ENCODE assay signal across 8 cellular contexts in the genomic region with DNA sequence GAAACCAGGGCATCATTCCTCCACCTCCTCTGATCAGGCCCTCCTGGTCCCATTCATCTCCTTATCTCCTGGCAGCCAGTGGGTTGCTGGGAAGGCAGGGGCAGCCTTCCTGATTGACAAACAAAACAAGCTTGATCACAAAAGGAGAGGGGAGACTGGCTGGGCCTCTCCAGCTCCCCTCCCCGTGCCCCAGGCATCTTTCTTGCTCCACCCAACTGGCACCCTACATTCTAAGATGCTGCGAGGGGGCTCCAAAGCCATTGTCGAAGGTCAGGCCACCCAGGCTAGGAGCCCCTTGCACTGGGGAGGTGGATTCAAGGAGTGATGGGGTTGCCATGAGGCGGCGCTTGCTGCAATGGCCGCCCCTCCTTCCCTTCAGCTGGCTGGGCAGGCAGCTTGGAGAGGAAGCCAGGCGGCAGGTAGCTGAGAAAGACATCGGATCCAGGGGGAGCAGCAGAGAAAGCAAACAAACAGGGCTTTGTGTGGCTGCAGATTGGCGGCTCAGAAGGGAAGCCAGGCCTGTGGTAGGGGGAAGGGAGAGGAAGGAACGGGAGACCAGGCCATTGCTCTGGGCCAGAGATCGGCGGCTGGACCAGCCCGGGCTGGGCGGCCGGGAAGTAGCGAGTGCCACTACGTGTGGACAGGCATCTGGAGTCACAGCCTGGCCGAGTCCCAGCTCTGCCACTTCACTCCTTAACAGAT. TPM values are rescaled to one million over a fixed set of nuclear protein-coding genes. Genes with fewer than 3 reads are reported as not detected.
DNase-seq lines count a peak whose midpoint lies in the region; ATAC-seq and TF ChIP-seq lines count a peak whose summit lies in the region.

No MANE protein-coding gene starts in this region.

- H3K27me3 ChIP-seq in H7 (ENCODE audit: control insufficient read depth, insufficient read depth, low read length) (peaks cover 56% of the 10 kb centered on the region), lower lobe of right lung (ENCODE audit: low read depth) (no peaks in the 10 kb centered on the region), thymus (ENCODE audit: control insufficient read depth, insufficient read depth) (no peaks in the 10 kb centered on the region)

- H3K36me3 ChIP-seq in H7 (replicated peaks; ENCODE audit: control insufficient read depth, insufficient read depth, low read length) (no peaks in the 10 kb centered on the region), lower lobe of right lung (no peaks in the 10 kb centered on the region), thymus (ENCODE audit: control insufficient read depth, insufficient read depth) (no peaks in the 10 kb centered on the region)

- intact Hi-C loops in lower lobe of right lung (cut with DNase I) = no loop called here

- H3K4me3 ChIP-seq in H7 (ENCODE audit: insufficient read depth, low read depth, low read length) (no peak overlapping the region), lower lobe of right lung (peak overlapping the region; percentile 85), thymus (ENCODE audit: low read length) (no peak overlapping the region)

- H3K9me3 ChIP-seq in lower lobe of right lung (no peaks in the 10 kb centered on the region), thymus (ENCODE audit: control insufficient read depth) (no peaks in the 10 kb centered on the region)

- peak; percentile 62 to 74 for ATAC-seq in lower lobe of right lung

- DNase-seq in A172 (ENCODE audit: low spot score) (peak; percentile 53), H7 (peak; percentile 85), NCI-H82 treated with DMSO at 0.1 percent for 48 hours (lab: John Stamatoyannopoulos, UW; ENCODE audit: unreplicated experiment) (peak; percentile 53), caudate nucleus (lab: John Stamatoyannopoulos, UW) (peak in 49 of 61 donors; percentile 14 to 75 (median 53)), lower lobe of right lung (peak; percentile 85), GM20000 (ENCODE audit: low spot score) (no peak), RPMI8226 (no peak)

- H3K4me1 ChIP-seq in lower lobe of right lung (peaks cover 76% of the 10 kb centered on the region), thymus (ENCODE audit: control insufficient read depth, insufficient read depth, low read length) (peaks cover 45% of the 10 kb centered on the region)

- 39% methylated on average over 18 of the region's 18 CpGs for WGBS in thymus

- peak overlapping the region; percentile 97 for H3K27ac ChIP-seq in caudate nucleus (ENCODE audit: low read depth, low read length)
- H3K27ac ChIP-seq in lower lobe of right lung = peak overlapping the region; percentile 98
- H3K27ac ChIP-seq in thymus (ENCODE audit: low read depth) = peak overlapping the region; percentile 78

- TF ChIP-seq CTCF in lower lobe of right lung (IDR thresholded peaks at IDR 0.05) (no peak), GM20000 (IDR thresholded peaks at IDR 0.05; ENCODE audit: extremely low read depth, missing control alignments) (no peak)

RNA-seq across cellular contexts. Expression of a gene that starts 12.1 kb away (rescaled TPM):
- total RNA-seq in A172 (2014; rRNA removed; shearing (Covaris generic)) = 5.9 and 8.8 TPM in 2 replicates
- 11.3 and 13.7 TPM in 2 replicates for total RNA-seq in H7 (2014; rRNA removed; shearing (Covaris generic))
- total RNA-seq in lower lobe of right lung = 31.1 TPM
- polyA plus RNA-seq in thymus = 10.9 TPM

Comparison
In these comparisons a context has a peak if more than half of its experiments do, and no peak if none do; other contexts are left out.
1. DNase-seq: peak in A172 (single experiment), H7 (single experiment), NCI-H82 treated with DMSO at 0.1 percent for 48 hours (single experiment), caudate nucleus (49 of 61) and lower lobe of right lung (single experiment); none in GM20000 (single experiment) and RPMI8226 (single experiment).
2. Peak in every context shown above with its lines, with median percentiles within 50 percentile points of each other: H3K27ac ChIP-seq.